ENCODE assay signal across 1 cellular context in genomic region chr22:41746563-41747400, GRCh38.
TF ChIP-seq lines count a peak whose summit lies in the region.

No MANE protein-coding gene starts in this region.

TF ChIP-seq in HepG2, 621 proteins besides CTCF, POLR2A, EP300 and RAD21 (continued from another document):
- TF ChIP-seq SALL1 (CRISPR knock-in tag; IDR thresholded peaks at IDR 0.05) (0 out of 2 replicates have a peak, but pooled peaks have one; percentile 18), STAG1 (CRISPR knock-in tag; IDR thresholded peaks at IDR 0.05) (peak; percentile 81), XRCC5 (optimal IDR thresholded peaks at IDR 0.05; ENCODE audit: low read length) (peak; percentile 69), MAFF (IDR thresholded peaks at IDR 0.05; ENCODE audit: low read depth, low read length) (no peak), DMTF1 (CRISPR knock-in tag; IDR thresholded peaks at IDR 0.05) (no peak), ZNF776 (CRISPR knock-in tag; IDR thresholded peaks at IDR 0.05) (no peak), ZNF773 (CRISPR knock-in tag; IDR thresholded peaks at IDR 0.05; ENCODE audit: borderline replicate concordance) (no peak), THAP8 (CRISPR knock-in tag; IDR thresholded peaks at IDR 0.05; ENCODE audit: borderline replicate concordance) (no peak), SMC3 (IDR thresholded peaks at IDR 0.05; ENCODE audit: low read length) (peak; percentile 72)
- TF ChIP-seq, protein P1, sequence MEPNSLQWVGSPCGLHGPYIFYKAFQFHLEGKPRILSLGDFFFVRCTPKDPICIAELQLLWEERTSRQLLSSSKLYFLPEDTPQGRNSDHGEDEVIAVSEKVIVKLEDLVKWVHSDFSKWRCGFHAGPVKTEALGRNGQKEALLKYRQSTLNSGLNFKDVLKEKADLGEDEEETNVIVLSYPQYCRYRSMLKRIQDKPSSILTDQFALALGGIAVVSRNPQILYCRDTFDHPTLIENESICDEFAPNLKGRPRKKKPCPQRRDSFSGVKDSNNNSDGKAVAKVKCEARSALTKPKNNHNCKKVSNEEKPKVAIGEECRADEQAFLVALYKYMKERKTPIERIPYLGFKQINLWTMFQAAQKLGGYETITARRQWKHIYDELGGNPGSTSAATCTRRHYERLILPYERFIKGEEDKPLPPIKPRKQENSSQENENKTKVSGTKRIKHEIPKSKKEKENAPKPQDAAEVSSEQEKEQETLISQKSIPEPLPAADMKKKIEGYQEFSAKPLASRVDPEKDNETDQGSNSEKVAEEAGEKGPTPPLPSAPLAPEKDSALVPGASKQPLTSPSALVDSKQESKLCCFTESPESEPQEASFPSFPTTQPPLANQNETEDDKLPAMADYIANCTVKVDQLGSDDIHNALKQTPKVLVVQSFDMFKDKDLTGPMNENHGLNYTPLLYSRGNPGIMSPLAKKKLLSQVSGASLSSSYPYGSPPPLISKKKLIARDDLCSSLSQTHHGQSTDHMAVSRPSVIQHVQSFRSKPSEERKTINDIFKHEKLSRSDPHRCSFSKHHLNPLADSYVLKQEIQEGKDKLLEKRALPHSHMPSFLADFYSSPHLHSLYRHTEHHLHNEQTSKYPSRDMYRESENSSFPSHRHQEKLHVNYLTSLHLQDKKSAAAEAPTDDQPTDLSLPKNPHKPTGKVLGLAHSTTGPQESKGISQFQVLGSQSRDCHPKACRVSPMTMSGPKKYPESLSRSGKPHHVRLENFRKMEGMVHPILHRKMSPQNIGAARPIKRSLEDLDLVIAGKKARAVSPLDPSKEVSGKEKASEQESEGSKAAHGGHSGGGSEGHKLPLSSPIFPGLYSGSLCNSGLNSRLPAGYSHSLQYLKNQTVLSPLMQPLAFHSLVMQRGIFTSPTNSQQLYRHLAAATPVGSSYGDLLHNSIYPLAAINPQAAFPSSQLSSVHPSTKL (CRISPR knock-in tag; IDR thresholded peaks at IDR 0.05): 0 out of 2 replicates have a peak, but pooled peaks have one; percentile 9
